2 cellular contexts compared by ENCODE assay signal in the genomic region with DNA sequence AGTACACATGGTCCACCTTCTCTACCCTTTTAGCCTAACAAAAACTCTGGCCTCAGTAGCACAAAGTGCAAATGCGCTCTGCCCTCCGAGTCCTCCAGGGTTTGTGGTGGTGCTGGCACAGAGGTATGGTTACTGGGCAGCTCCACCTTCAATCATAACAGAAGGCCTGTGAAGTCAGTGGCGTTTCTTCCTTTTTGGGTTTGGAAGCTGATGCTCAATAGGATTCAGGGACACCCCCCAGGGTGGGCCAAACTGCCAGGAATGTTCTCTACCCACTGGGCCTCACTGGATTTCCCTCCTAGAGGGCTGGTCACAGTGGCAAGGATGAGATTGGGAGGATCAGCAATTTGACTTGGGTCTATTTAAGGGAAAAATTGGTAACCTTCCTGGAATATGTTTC.
TF ChIP-seq lines count a peak whose summit lies in the region.

No MANE protein-coding gene starts in this region.

TF ChIP-seq in A549, 52 proteins besides CTCF, POLR2A, EP300 and RAD21:
- TF ChIP-seq HDAC2 (IDR thresholded peaks at IDR 0.05) (no peak), RARB (CRISPR knock-in tag; IDR thresholded peaks at IDR 0.05) (no peak), CEBPB (IDR thresholded peaks at IDR 0.05) (no peak), KDM1A (IDR thresholded peaks at IDR 0.05; ENCODE audit: low read depth) (no peak), EHMT2 (IDR thresholded peaks at IDR 0.05; ENCODE audit: low read depth) (no peak), HOXB13 (CRISPR knock-in tag; IDR thresholded peaks at IDR 0.05; ENCODE audit: low read depth) (no peak), TP53 (CRISPR knock-in tag; IDR thresholded peaks at IDR 0.05) (no peak), NFE2L2 (conservative IDR thresholded peaks at IDR 0.05; ENCODE audit: low read length) (no peak), SREBF2 (IDR thresholded peaks at IDR 0.05) (no peak)
- TF ChIP-seq, protein P1, sequence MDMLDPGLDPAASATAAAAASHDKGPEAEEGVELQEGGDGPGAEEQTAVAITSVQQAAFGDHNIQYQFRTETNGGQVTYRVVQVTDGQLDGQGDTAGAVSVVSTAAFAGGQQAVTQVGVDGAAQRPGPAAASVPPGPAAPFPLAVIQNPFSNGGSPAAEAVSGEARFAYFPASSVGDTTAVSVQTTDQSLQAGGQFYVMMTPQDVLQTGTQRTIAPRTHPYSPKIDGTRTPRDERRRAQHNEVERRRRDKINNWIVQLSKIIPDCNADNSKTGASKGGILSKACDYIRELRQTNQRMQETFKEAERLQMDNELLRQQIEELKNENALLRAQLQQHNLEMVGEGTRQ (IDR thresholded peaks at IDR 0.05): no peak
- TF ChIP-seq, protein P2, sequence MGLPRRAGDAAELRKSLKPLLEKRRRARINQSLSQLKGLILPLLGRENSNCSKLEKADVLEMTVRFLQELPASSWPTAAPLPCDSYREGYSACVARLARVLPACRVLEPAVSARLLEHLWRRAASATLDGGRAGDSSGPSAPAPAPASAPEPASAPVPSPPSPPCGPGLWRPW (IDR thresholded peaks at IDR 0.05): no peak
- TF ChIP-seq, protein P3, sequence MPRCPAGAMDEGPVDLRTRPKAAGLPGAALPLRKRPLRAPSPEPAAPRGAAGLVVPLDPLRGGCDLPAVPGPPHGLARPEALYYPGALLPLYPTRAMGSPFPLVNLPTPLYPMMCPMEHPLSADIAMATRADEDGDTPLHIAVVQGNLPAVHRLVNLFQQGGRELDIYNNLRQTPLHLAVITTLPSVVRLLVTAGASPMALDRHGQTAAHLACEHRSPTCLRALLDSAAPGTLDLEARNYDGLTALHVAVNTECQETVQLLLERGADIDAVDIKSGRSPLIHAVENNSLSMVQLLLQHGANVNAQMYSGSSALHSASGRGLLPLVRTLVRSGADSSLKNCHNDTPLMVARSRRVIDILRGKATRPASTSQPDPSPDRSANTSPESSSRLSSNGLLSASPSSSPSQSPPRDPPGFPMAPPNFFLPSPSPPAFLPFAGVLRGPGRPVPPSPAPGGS (IDR thresholded peaks at IDR 0.05): no peak
- TF ChIP-seq, protein P4, sequence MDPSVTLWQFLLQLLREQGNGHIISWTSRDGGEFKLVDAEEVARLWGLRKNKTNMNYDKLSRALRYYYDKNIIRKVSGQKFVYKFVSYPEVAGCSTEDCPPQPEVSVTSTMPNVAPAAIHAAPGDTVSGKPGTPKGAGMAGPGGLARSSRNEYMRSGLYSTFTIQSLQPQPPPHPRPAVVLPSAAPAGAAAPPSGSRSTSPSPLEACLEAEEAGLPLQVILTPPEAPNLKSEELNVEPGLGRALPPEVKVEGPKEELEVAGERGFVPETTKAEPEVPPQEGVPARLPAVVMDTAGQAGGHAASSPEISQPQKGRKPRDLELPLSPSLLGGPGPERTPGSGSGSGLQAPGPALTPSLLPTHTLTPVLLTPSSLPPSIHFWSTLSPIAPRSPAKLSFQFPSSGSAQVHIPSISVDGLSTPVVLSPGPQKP (IDR thresholded peaks at IDR 0.05; ENCODE audit: low read depth, low read length): no peak

TF ChIP-seq in SK-N-SH, 30 proteins besides CTCF, POLR2A, EP300 and RAD21:
- TF ChIP-seq SIN3A (IDR thresholded peaks at IDR 0.05; ENCODE audit: borderline replicate concordance, low read depth, low read length): no peak
